ENCODE assay signal across 17 cellular contexts in the genomic region with DNA sequence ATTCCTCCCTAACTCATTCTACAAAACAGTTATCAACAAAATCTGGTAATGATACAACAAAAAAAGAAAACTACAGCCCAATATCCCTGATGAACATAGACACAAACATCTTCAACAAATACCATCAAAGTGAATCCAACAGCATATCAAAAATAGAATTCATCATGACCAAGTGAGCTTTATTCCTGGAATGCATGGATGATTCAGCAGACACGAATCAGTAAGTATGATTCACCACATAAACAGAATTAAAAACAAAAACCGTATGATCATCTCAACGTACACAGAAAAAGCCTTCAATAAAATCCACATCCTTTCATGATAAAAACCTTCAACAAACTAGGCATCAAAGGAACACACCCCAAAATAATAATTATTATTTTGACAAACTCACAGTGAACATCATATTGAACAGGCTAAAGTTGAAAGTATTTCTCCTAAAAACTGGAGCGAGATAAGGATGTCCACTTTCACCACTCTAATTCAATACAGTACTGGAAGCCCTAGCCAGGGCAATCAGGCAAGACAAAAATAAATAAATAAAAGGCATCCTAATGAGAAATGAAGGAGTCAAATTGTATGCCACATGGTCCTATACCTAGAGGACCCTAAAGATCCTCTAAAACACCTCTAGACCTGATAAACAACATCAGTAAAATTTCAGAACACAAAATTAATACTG.
DNase-seq lines count a peak whose midpoint lies in the region; ATAC-seq and TF ChIP-seq lines count a peak whose summit lies in the region.
"Had no signal": no experiment of that assay in that cellular context is flagged by ENCODE, and none has a peak within 500 bp of the region (broad histone marks: within the 10 kb centered on the region; RNA-seq: fewer than 3 reads in every experiment).

No MANE protein-coding gene starts in this region.

- H3K9me3 ChIP-seq in stomach: no peaks in the 10 kb centered on the region
- H3K9me3 ChIP-seq: esophagus squamous epithelium, pancreas, Peyer's patch had no signal

- WGBS in urinary bladder: 44% methylated on average over 4 of the region's 4 CpGs
- WGBS in stomach, 5 donors: 61 to 74% (median 67%) methylated on average over 4 of the region's 4 CpGs

- H3K4me1 ChIP-seq in urinary bladder (ENCODE audit: insufficient read depth) (no peaks in the 10 kb centered on the region), stomach (no peaks in the 10 kb centered on the region)
- H3K4me1 ChIP-seq: esophagus squamous epithelium, pancreas, Peyer's patch had no signal

- ATAC-seq in GM19324 (IDR thresholded peaks at IDR 0.05; ENCODE audit: low FRiP score, unreplicated experiment): no peak
- ATAC-seq: K562, left ventricle myocardium superior, pancreas had no signal

- no peak for TF ChIP-seq POLR2A in stomach (IDR thresholded peaks at IDR 0.05)

- H3K27ac ChIP-seq in urinary bladder (ENCODE audit: low read depth) (peak overlapping the region; percentile 23), stomach (no peak overlapping the region)
- H3K27ac ChIP-seq: 22Rv1, cardiac muscle cell, esophagus squamous epithelium, pancreas, Peyer's patch, VCaP had no signal

- DNase-seq in DMS53 (lab: John Stamatoyannopoulos, UW) (peak; percentile 4), DMS53 treated with DMSO at 0.1 percent for 48 hours (lab: John Stamatoyannopoulos, UW; ENCODE audit: unreplicated experiment) (no peak), fibroblast of villous mesenchyme (ENCODE audit: low read depth) (peak; percentile 79), stomach (no peak), NCI-H1694 (lab: John Stamatoyannopoulos, UW) (no peak)
- DNase-seq: activated T-cell treated with anti-CD3 and anti-CD28 coated beads, Interleukin-2, amount 50 U/mL, for 1 hour; esophagus squamous epithelium; left ventricle myocardium superior; pancreas; Peyer's patch had no signal

- TF ChIP-seq CTCF in WI38 (IDR thresholded peaks at IDR 0.05; ENCODE audit: low read depth, low read length) (no peak), fibroblast of villous mesenchyme (IDR thresholded peaks at IDR 0.05; ENCODE audit: insufficient read depth, low read depth, low read length) (no peak), stomach (IDR thresholded peaks at IDR 0.05) (no peak)

- H3K36me3 ChIP-seq in urinary bladder (ENCODE audit: insufficient read depth) (no peaks in the 10 kb centered on the region), stomach (no peaks in the 10 kb centered on the region)
- H3K36me3 ChIP-seq: cardiac muscle cell, esophagus squamous epithelium, pancreas, Peyer's patch had no signal

- intact Hi-C loops in stomach (cut with DNase I; ENCODE audit: low total_unique reads): no loop called here

- TF ChIP-seq EP300 in stomach (IDR thresholded peaks at IDR 0.05): no peak

- H3K4me3 ChIP-seq in WI38 (ENCODE audit: low read depth, low read length): 0 out of 2 replicates have a peak overlapping the region, but pooled peaks have one; percentile 4
- no peak overlapping the region for H3K4me3 ChIP-seq in fibroblast of villous mesenchyme (ENCODE audit: low read depth, low read length)
- H3K4me3 ChIP-seq in urinary bladder (ENCODE audit: low read depth, low read length): no peak overlapping the region
- H3K4me3 ChIP-seq in stomach: no peak overlapping the region
- H3K4me3 ChIP-seq: cardiac muscle cell, esophagus squamous epithelium, K562, pancreas, Peyer's patch had no signal

- H3K27me3 ChIP-seq in stomach: no peaks in the 10 kb centered on the region
- H3K27me3 ChIP-seq: cardiac muscle cell, esophagus squamous epithelium, pancreas, Peyer's patch had no signal

Comparison
In these comparisons a context has a peak if more than half of its experiments do, and no peak if none do; other contexts are left out.
1. DNase-seq: peak in DMS53 (single experiment) and fibroblast of villous mesenchyme (single experiment); none in DMS53 treated with DMSO at 0.1 percent for 48 hours (single experiment), stomach (single experiment) and NCI-H1694 (single experiment).